Comparison of ENCODE assay signal across 1 cellular context in genomic region chr9:121447341-121447834, GRCh38.
A peak's percentile ranks its signal among the peaks of the same experiment; 100 is the strongest.
TF ChIP-seq lines count a peak whose summit lies in the region.

No MANE protein-coding gene starts in this region.

TF ChIP-seq in K562, 482 proteins besides CTCF, POLR2A, EP300 and RAD21 (continued from another document):
- peak; percentile 57 for TF ChIP-seq TFE3 (CRISPR knock-in tag; IDR thresholded peaks at IDR 0.05)
- no peak for TF ChIP-seq CTBP1 (IDR thresholded peaks at IDR 0.05; ENCODE audit: borderline replicate concordance)
- no peak for TF ChIP-seq LCOR (CRISPR knock-in tag; IDR thresholded peaks at IDR 0.05)
- TF ChIP-seq ARID4B (CRISPR knock-in tag; IDR thresholded peaks at IDR 0.05), result no peak
- TF ChIP-seq SIX5 (IDR thresholded peaks at IDR 0.05; ENCODE audit: borderline replicate concordance in 1 of 2, insufficient read depth in 1 of 2, low read depth in 1 of 2, low read length in 2 of 2), result no peak
- TF ChIP-seq SNRNP70 (optimal IDR thresholded peaks at IDR 0.05; ENCODE audit: low read depth, low read length), result no peak
- TF ChIP-seq XRCC4 (IDR thresholded peaks at IDR 0.05; ENCODE audit: extremely low read depth, insufficient read depth, insufficient read length), result no peak
- no peak for TF ChIP-seq ZBTB17 (CRISPR knock-in tag; IDR thresholded peaks at IDR 0.05)
- 0 out of 2 replicates have a peak, but pooled peaks have one; percentile 11 for TF ChIP-seq SPI1 (IDR thresholded peaks at IDR 0.05; ENCODE audit: borderline replicate concordance, low read depth, low read length)
- no peak for TF ChIP-seq MCM5 (IDR thresholded peaks at IDR 0.05; ENCODE audit: low read depth)
- no peak for TF ChIP-seq MAZ (CRISPR knock-in tag; conservative IDR thresholded peaks at IDR 0.05 in 1 of 2, IDR thresholded peaks at IDR 0.05 in 1 of 2)
- TF ChIP-seq OTX1 (CRISPR knock-in tag; IDR thresholded peaks at IDR 0.05), result no peak
- no peak for TF ChIP-seq NR4A1 (CRISPR knock-in tag; IDR thresholded peaks at IDR 0.05)
- TF ChIP-seq NR4A1 (tag; IDR thresholded peaks at IDR 0.05), result no peak
- TF ChIP-seq KLF6 (CRISPR knock-in tag; IDR thresholded peaks at IDR 0.05; ENCODE audit: borderline replicate concordance), result no peak
- TF ChIP-seq ATF3 (IDR thresholded peaks at IDR 0.05), result no peak
- no peak for TF ChIP-seq ATF3 (CRISPR knock-in tag; conservative IDR thresholded peaks at IDR 0.05)
